In the genomic region with DNA sequence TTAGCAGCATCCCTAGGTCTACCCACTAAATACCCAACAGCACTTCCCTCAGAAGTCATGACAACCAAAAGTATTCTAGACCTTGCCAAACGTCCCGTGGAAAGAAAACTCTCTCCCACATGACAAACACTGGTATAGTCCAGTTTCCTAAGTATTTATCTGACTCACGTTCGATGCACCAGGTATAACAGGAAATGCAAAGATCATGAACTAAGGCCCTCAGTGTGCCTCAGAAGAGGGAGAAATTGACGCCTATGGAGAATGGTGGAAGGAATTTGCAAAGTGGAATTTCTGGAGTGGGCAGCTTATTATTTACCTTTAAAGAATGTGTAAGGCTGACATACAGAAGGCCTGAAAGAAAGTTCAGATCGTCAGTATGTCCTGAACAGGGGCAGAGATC, we compare ENCODE assay signal across 10 cellular contexts.
"Had no signal": no experiment of that assay in that cellular context is flagged by ENCODE, and none has a peak within 500 bp of the region (broad histone marks: within the 10 kb centered on the region; RNA-seq: fewer than 3 reads in every experiment).

No MANE protein-coding gene starts in this region.

- ATAC-seq: GM23338, HCT116 had no signal

- H3K36me3 ChIP-seq: HAP-1 had no signal

- DNase-seq: GM23248, GOT3, H7, H9, HCEC 1CT, HFFc6 had no signal

- FAIRE-seq: H54 had no signal

- H3K4me3 ChIP-seq: GM23248, GM23338, HAP-1 had no signal
